ENCODE assay signal across 17 cellular contexts in genomic region chr12:68416350-68416749, GRCh38.
DNase-seq lines count a peak whose midpoint lies in the region; ATAC-seq lines count a peak whose summit lies in the region.
"Had no signal": no experiment of that assay in that cellular context is flagged by ENCODE, and none has a peak within 500 bp of the region (broad histone marks: within the 10 kb centered on the region; RNA-seq: fewer than 3 reads in every experiment).

No MANE protein-coding gene starts in this region.

- no peak overlapping the region for H2BK15ac ChIP-seq in neuronal stem cell (ENCODE audit: low read length)

- no peaks in the 10 kb centered on the region for H3K27me3 Mint-ChIP-seq in effector memory CD8-positive, alpha-beta T cell

- no peak for DNase-seq in effector memory CD8-positive, alpha-beta T cell
- DNase-seq in islet precursor cell: peak; percentile 32
- no peak for DNase-seq in neuronal stem cell (ENCODE audit: low spot score)
- DNase-seq in Karpas-422: no peak
- no peak for DNase-seq in MG63
- DNase-seq in COLO829 (ENCODE audit: low spot score): no peak
- DNase-seq in substantia nigra (lab: John Stamatoyannopoulos, UW): no peak
- DNase-seq: ACHN; BE2C; Caco-2; CD8-positive, alpha-beta T cell; DND-41; GDM1 had no signal

- H3K23ac ChIP-seq in neuronal stem cell (ENCODE audit: low read depth, low read length, poor library complexity): no peak overlapping the region

- no peak overlapping the region for H2AFZ ChIP-seq in neuronal stem cell (ENCODE audit: low read length)
- no peak overlapping the region for H2AFZ ChIP-seq in Karpas-422 (ENCODE audit: low read length)

- H3K4me3 Mint-ChIP-seq in effector memory CD8-positive, alpha-beta T cell: peak overlapping the region in 1 of 2 donors; percentile 10
- H3K4me3 Mint-ChIP-seq: CD8-positive, alpha-beta T cell; HFFc6 had no signal

- no peak overlapping the region for H4K91ac ChIP-seq in neuronal stem cell (ENCODE audit: low read depth, low read length, poor library complexity)

- H3K9me3 Mint-ChIP-seq in effector memory CD8-positive, alpha-beta T cell: no peaks in the 10 kb centered on the region
- H3K9me3 Mint-ChIP-seq: CD8-positive, alpha-beta T cell; HFFc6 had no signal

- WGBS in neuronal stem cell (ENCODE audit: extremely low coverage in 2 of 2, insufficient read length in 2 of 2, insufficient replicate concordance in 1 of 2), 2 donors: no CpG with 5 or more reads among the region's 6 CpGs

- peaks cover 0 to 2% of the 10 kb centered on the region in 2 donors for H3K9me3 ChIP-seq in neuronal stem cell (replicated peaks in 1 of 2; ENCODE audit: control insufficient read depth in 2 of 2, insufficient read depth in 1 of 2, low read depth in 1 of 2, low read length in 2 of 2)
- H3K9me3 ChIP-seq in Karpas-422 (ENCODE audit: low read length): no peaks in the 10 kb centered on the region
- no peaks in the 10 kb centered on the region for H3K9me3 ChIP-seq in MG63
- H3K9me3 ChIP-seq: BE2C, Caco-2 had no signal

- H3K36me3 ChIP-seq in neuronal stem cell (replicated peaks in 1 of 2; ENCODE audit: control insufficient read depth in 2 of 2, insufficient read depth in 2 of 2, low read length in 2 of 2) (no peaks in the 10 kb centered on the region), Karpas-422 (ENCODE audit: insufficient read depth, low read length) (no peaks in the 10 kb centered on the region), MG63 (no peaks in the 10 kb centered on the region)
- H3K36me3 ChIP-seq: BE2C had no signal

- no peaks in the 10 kb centered on the region for H3K79me2 ChIP-seq in Karpas-422 (ENCODE audit: low read length)

- no peak overlapping the region for H3K14ac ChIP-seq in neuronal stem cell (ENCODE audit: low read length)

- no peak overlapping the region for H3K27ac ChIP-seq in neuronal stem cell (replicated peaks; ENCODE audit: low read length)
- H3K27ac ChIP-seq in Karpas-422 (ENCODE audit: low read length): no peak overlapping the region
- H3K27ac ChIP-seq in substantia nigra (ENCODE audit: low read depth, low read length, poor library complexity, severe bottlenecking): no peak overlapping the region
- H3K27ac ChIP-seq: C4-2B had no signal

- no peaks in the 10 kb centered on the region for H4K20me1 ChIP-seq in Karpas-422 (ENCODE audit: insufficient read depth, low read depth, low read length)

- no peak overlapping the region for H3K4me3 ChIP-seq in neuronal stem cell (ENCODE audit: low read length in 2 of 2)
- H3K4me3 ChIP-seq in Karpas-422 (ENCODE audit: low read length): no peak overlapping the region
- H3K4me3 ChIP-seq in MG63: no peak overlapping the region
- H3K4me3 ChIP-seq: K562 had no signal

- H2BK120ac ChIP-seq in neuronal stem cell (ENCODE audit: low read depth, low read length): no peak overlapping the region

- no peaks in the 10 kb centered on the region for H3K9me2 ChIP-seq in Karpas-422 (replicated peaks; ENCODE audit: insufficient read depth, low read length)

- ATAC-seq in effector memory CD8-positive, alpha-beta T cell (replicated peaks): no peak
- ATAC-seq: CD8-positive, alpha-beta T cell; HepG2; K562 had no signal

- H3K27me3 ChIP-seq in neuronal stem cell (ENCODE audit: control insufficient read depth in 3 of 3, insufficient read depth in 3 of 3, low read depth in 1 of 3, low read length in 3 of 3) (peaks cover 0 to 1% (median 0%) of the 10 kb centered on the region in 3 experiments), Karpas-422 (ENCODE audit: low read length) (no peaks in the 10 kb centered on the region), MG63 (no peaks in the 10 kb centered on the region)
- H3K27me3 ChIP-seq: BE2C had no signal

- H3K4me1 Mint-ChIP-seq in effector memory CD8-positive, alpha-beta T cell (ENCODE audit: low read depth in 2 of 2): peaks cover 31 to 34% of the 10 kb centered on the region in 2 donors

- H2BK5ac ChIP-seq in neuronal stem cell (ENCODE audit: low read length): no peak overlapping the region

- H3K4ac ChIP-seq in neuronal stem cell (ENCODE audit: low read length): no peak overlapping the region

- H3K18ac ChIP-seq in neuronal stem cell (ENCODE audit: low read length): no peak overlapping the region

- H4K8ac ChIP-seq in neuronal stem cell (ENCODE audit: low read depth, low read length): no peak overlapping the region

- H3K36me3 Mint-ChIP-seq in effector memory CD8-positive, alpha-beta T cell (ENCODE audit: insufficient read depth): peaks cover 7% of the 10 kb centered on the region
- H3K36me3 Mint-ChIP-seq: CD8-positive, alpha-beta T cell had no signal

- H3K79me1 ChIP-seq in neuronal stem cell (ENCODE audit: low read depth, low read length): no peaks in the 10 kb centered on the region

- no peak overlapping the region for H2BK12ac ChIP-seq in neuronal stem cell (ENCODE audit: low read length)

- H3K4me1 ChIP-seq in neuronal stem cell (ENCODE audit: control insufficient read depth in 2 of 2, insufficient read depth in 1 of 2, low read depth in 1 of 2, low read length in 2 of 2) (peaks cover 4 to 11% of the 10 kb centered on the region in 2 donors), Karpas-422 (ENCODE audit: low read length) (no peaks in the 10 kb centered on the region)
- H3K4me1 ChIP-seq: BE2C, Caco-2 had no signal

- no peak overlapping the region for H2AK5ac ChIP-seq in neuronal stem cell (ENCODE audit: low read depth, low read length)

- H3K9ac ChIP-seq in neuronal stem cell (ENCODE audit: low read depth, low read length, poor library complexity) (peak overlapping the region; percentile 32), Karpas-422 (ENCODE audit: low read length) (no peak overlapping the region)

- no peak overlapping the region for H3K4me2 ChIP-seq in neuronal stem cell (ENCODE audit: insufficient read depth, low read length, poor library complexity, severe bottlenecking)
- H3K4me2 ChIP-seq in Karpas-422 (ENCODE audit: low read depth, low read length, poor library complexity, severe bottlenecking): no peak overlapping the region

- peak overlapping the region; percentile 57 to 93 for H3K27ac Mint-ChIP-seq in effector memory CD8-positive, alpha-beta T cell
- H3K27ac Mint-ChIP-seq: CD8-positive, alpha-beta T cell; HFFc6 had no signal
